In genomic region chr11:116596346-116597260, GRCh38 we compare ENCODE assay signal across 17 cellular contexts.
A peak's percentile ranks its signal among the peaks of the same experiment; 100 is the strongest.
DNase-seq lines count a peak whose midpoint lies in the region; ATAC-seq and TF ChIP-seq lines count a peak whose summit lies in the region.
"Had no signal": no experiment of that assay in that cellular context is flagged by ENCODE, and none has a peak within 500 bp of the region (broad histone marks: within the 10 kb centered on the region; RNA-seq: fewer than 3 reads in every experiment).

No MANE protein-coding gene starts in this region.

- peak; percentile 27 for DNase-seq in NCI-H1105 treated with DMSO at 0.1 percent for 48 hours (lab: John Stamatoyannopoulos, UW)
- DNase-seq in NCI-H1105 (lab: John Stamatoyannopoulos, UW), result no peak
- peak; percentile 66 for DNase-seq in cardiac septum (ENCODE audit: low spot score)
- DNase-seq in Right ventricle myocardium superior, result no peak
- DNase-seq in foreskin keratinocyte, result no peak
- DNase-seq in kidney tubule cell (ENCODE audit: low spot score), result no peak
- no peak for DNase-seq in LoVo (ENCODE audit: low spot score)
- no peak for DNase-seq in NCI-H82 treated with DMSO at 0.1 percent for 48 hours (lab: John Stamatoyannopoulos, UW; ENCODE audit: unreplicated experiment)
- DNase-seq: 8988T; CD8-positive, alpha-beta T cell; GF-D8; GOT3; NCI-H1694; NCI-H2171 treated with DMSO at 0.1 percent for 48 hours; NCI-H524; NK-92 treated with Interleukin-12 subunit alpha and Interleukin-12 subunit beta, amount 100 ng/mL, for 24 hours; SIG-M5 had no signal

- no peak for TF ChIP-seq CTCF in foreskin keratinocyte (conservative IDR thresholded peaks at IDR 0.05)

- H3K4me1 ChIP-seq in foreskin keratinocyte, result no peaks in the 10 kb centered on the region

- no peak overlapping the region for H3K27ac ChIP-seq in foreskin keratinocyte

- intact Hi-C loops in cardiac septum (cut with DNase I), result no loop called here
- intact Hi-C loops in Right ventricle myocardium superior (cut with DNase I), result no loop called here

- ATAC-seq in Right ventricle myocardium superior (ENCODE audit: poor library complexity) (no peak), foreskin keratinocyte (peak; percentile 43)
- ATAC-seq: CD8-positive, alpha-beta T cell had no signal

- H3K27me3 ChIP-seq in foreskin keratinocyte, result no peaks in the 10 kb centered on the region

Comparison
In these comparisons a context has a peak if more than half of its experiments do, and no peak if none do; other contexts are left out.
1. DNase-seq: peak in NCI-H1105 treated with DMSO at 0.1 percent for 48 hours (single experiment) and cardiac septum (single experiment); none in NCI-H1105 (single experiment), Right ventricle myocardium superior (single experiment), foreskin keratinocyte (0 of 2), kidney tubule cell (single experiment), LoVo (single experiment) and NCI-H82 treated with DMSO at 0.1 percent for 48 hours (single experiment).